Comparison of ENCODE assay signal across 22 cellular contexts in genomic region chr1:53561488-53562115, GRCh38.
A peak's percentile ranks its signal among the peaks of the same experiment; 100 is the strongest.
DNase-seq lines count a peak whose midpoint lies in the region; ATAC-seq and TF ChIP-seq lines count a peak whose summit lies in the region.
"Had no signal": no experiment of that assay in that cellular context is flagged by ENCODE, and none has a peak within 500 bp of the region (broad histone marks: within the 10 kb centered on the region; RNA-seq: fewer than 3 reads in every experiment).

No MANE protein-coding gene starts in this region.

- H3K9me3 ChIP-seq in CD8-positive, alpha-beta memory T cell (ENCODE audit: low read length) = no peaks in the 10 kb centered on the region
- H3K9me3 ChIP-seq: body of pancreas, psoas muscle, thyroid gland had no signal

- peaks cover 17% of the 10 kb centered on the region for H3K27me3 Mint-ChIP-seq in activated CD4-positive, alpha-beta T cell treated with anti-CD3 and anti-CD28 coated beads for 36 hours
- H3K27me3 Mint-ChIP-seq in CD8-positive, alpha-beta memory T cell = peaks cover 5 to 17% of the 10 kb centered on the region in 2 donors

- intact Hi-C loops in activated CD4-positive, alpha-beta T cell treated with anti-CD3 and anti-CD28 coated beads for 36 hours (cut with DNase I, micrococcal nuclease) = no loop called here
- intact Hi-C loops in sciatic nerve (cut with DNase I) = no loop called here

- no peak for TF ChIP-seq CTCF in GM13976 (IDR thresholded peaks at IDR 0.05; ENCODE audit: borderline replicate concordance, control extremely low read depth, extremely low read depth, insufficient read depth, missing control alignments)

- POLR2A ChIA-PET in activated CD4-positive, alpha-beta T cell treated with anti-CD3 and anti-CD28 coated beads for 36 hours (lab: Charles Lee) = no interaction called here
- POLR2A ChIA-PET in CD8-positive, alpha-beta memory T cell (lab: Charles Lee) = no interaction called here

- H3K27ac ChIP-seq in CD8-positive, alpha-beta memory T cell (ENCODE audit: low read depth, low read length) = no peak overlapping the region
- H3K27ac ChIP-seq: body of pancreas, psoas muscle, thyroid gland had no signal

- no peak overlapping the region for H3K4me3 ChIP-seq in CD8-positive, alpha-beta memory T cell (ENCODE audit: low read length)
- H3K4me3 ChIP-seq: body of pancreas, psoas muscle, thyroid gland had no signal

- no peak for ATAC-seq in activated CD4-positive, alpha-beta T cell treated with anti-CD3 and anti-CD28 coated beads for 36 hours
- no peak for ATAC-seq in sciatic nerve
- ATAC-seq: body of pancreas, psoas muscle had no signal

- peaks cover 18% of the 10 kb centered on the region for H3K4me1 Mint-ChIP-seq in activated CD4-positive, alpha-beta T cell treated with anti-CD3 and anti-CD28 coated beads for 36 hours
- peaks cover 13 to 15% (median 14%) of the 10 kb centered on the region in 3 donors for H3K4me1 Mint-ChIP-seq in CD8-positive, alpha-beta memory T cell

- peaks cover 6% of the 10 kb centered on the region for H3K4me1 ChIP-seq in CD8-positive, alpha-beta memory T cell (ENCODE audit: insufficient read depth, low read length)
- H3K4me1 ChIP-seq: body of pancreas, psoas muscle, thyroid gland had no signal

- peak; percentile 4 for DNase-seq in activated CD4-positive, alpha-beta T cell treated with anti-CD3 and anti-CD28 coated beads for 36 hours
- DNase-seq in activated CD4-positive, alpha-beta T cell treated with anti-CD3 and anti-CD28 coated beads, Interleukin-2, amount 50 U/mL, for 4 hours = no peak
- peak in 1 of 5 donors; percentile 40 for DNase-seq in CD8-positive, alpha-beta memory T cell
- peak; percentile 11 to 17 for DNase-seq in activated T-cell treated with anti-CD3 and anti-CD28 coated beads, Interleukin-2, amount 50 U/mL, for 48 hours
- DNase-seq in sciatic nerve (ENCODE audit: low spot score) (peak; percentile 34), AG20443 (ENCODE audit: low spot score) (no peak), GM13976 (ENCODE audit: low spot score) (no peak), KG1 (lab: John Stamatoyannopoulos, UW) (no peak)
- DNase-seq: ACHN; CD4-positive, alpha-beta memory T cell; cortex of kidney; DND-41; hypothalamus; Kasumi-1; mammary epithelial cell; NCI-H748 treated with DMSO at 0.1 percent for 48 hours; psoas muscle; RPMI8226; thyroid gland had no signal

- peak overlapping the region; percentile 33 for H3K27ac Mint-ChIP-seq in activated CD4-positive, alpha-beta T cell treated with anti-CD3 and anti-CD28 coated beads for 36 hours
- H3K27ac Mint-ChIP-seq in CD8-positive, alpha-beta memory T cell = peak overlapping the region in 2 of 8 donors; percentile 59 to 66
- H3K27ac Mint-ChIP-seq: activated naive CD4-positive, alpha-beta T cell treated with anti-CD3 and anti-CD28 coated beads, Interleukin-2, amount 50 U/mL, for 24 hours; CD4-positive, alpha-beta memory T cell; nephron had no signal

- in situ Hi-C loops in GM13976 (cut with MboI; ENCODE audit: low sequenced_read_pairs, unreplicated experiment) = no loop called here

- H3K36me3 ChIP-seq in CD8-positive, alpha-beta memory T cell (ENCODE audit: insufficient read depth, low read length) = no peaks in the 10 kb centered on the region
- H3K36me3 ChIP-seq: thyroid gland had no signal

- CTCF ChIA-PET in activated CD4-positive, alpha-beta T cell treated with anti-CD3 and anti-CD28 coated beads for 36 hours (lab: Charles Lee) = interaction anchor here (0.6 to 1.0 kb wide), 3 partner anchors 8 to 1642 kb away, joined by 3 read pairs; no protein-coding TSS in a partner anchor
- CTCF ChIA-PET in CD8-positive, alpha-beta memory T cell (lab: Charles Lee) = interaction anchor here (1.4 kb wide), 1 partner anchor 31 kb away, joined by 5 read pairs; no protein-coding TSS in a partner anchor

- H3K36me3 Mint-ChIP-seq in activated CD4-positive, alpha-beta T cell treated with anti-CD3 and anti-CD28 coated beads for 36 hours (ENCODE audit: low read depth) = no peaks in the 10 kb centered on the region
- peaks cover 0 to under 1% (median 0%) of the 10 kb centered on the region in 3 donors for H3K36me3 Mint-ChIP-seq in CD8-positive, alpha-beta memory T cell
- H3K36me3 Mint-ChIP-seq: activated naive CD4-positive, alpha-beta T cell treated with anti-CD3 and anti-CD28 coated beads, Interleukin-2, amount 50 U/mL, for 24 hours; CD4-positive, alpha-beta memory T cell had no signal

- no peaks in the 10 kb centered on the region for H3K9me3 Mint-ChIP-seq in activated CD4-positive, alpha-beta T cell treated with anti-CD3 and anti-CD28 coated beads for 36 hours (ENCODE audit: low read depth)
- no peaks in the 10 kb centered on the region for H3K9me3 Mint-ChIP-seq in CD8-positive, alpha-beta memory T cell
- H3K9me3 Mint-ChIP-seq: activated naive CD4-positive, alpha-beta T cell treated with anti-CD3 and anti-CD28 coated beads, Interleukin-2, amount 50 U/mL, for 24 hours had no signal

- H3K4me3 Mint-ChIP-seq in activated CD4-positive, alpha-beta T cell treated with anti-CD3 and anti-CD28 coated beads for 36 hours = no peak overlapping the region
- peak overlapping the region in 6 of 7 donors; percentile 34 to 89 (median 76) for H3K4me3 Mint-ChIP-seq in CD8-positive, alpha-beta memory T cell
- H3K4me3 Mint-ChIP-seq: activated naive CD4-positive, alpha-beta T cell treated with anti-CD3 and anti-CD28 coated beads, Interleukin-2, amount 50 U/mL, for 24 hours; nephron had no signal

- no peaks in the 10 kb centered on the region for H3K27me3 ChIP-seq in CD8-positive, alpha-beta memory T cell (ENCODE audit: insufficient read depth, low read length, poor library complexity, severe bottlenecking)
- H3K27me3 ChIP-seq: body of pancreas, thyroid gland had no signal

Comparison
In these comparisons a context has a peak if more than half of its experiments do, and no peak if none do; other contexts are left out.
1. DNase-seq: peak in activated CD4-positive, alpha-beta T cell treated with anti-CD3 and anti-CD28 coated beads for 36 hours (single experiment), activated T-cell treated with anti-CD3 and anti-CD28 coated beads, Interleukin-2, amount 50 U/mL, for 48 hours (2 of 2) and sciatic nerve (single experiment); none in activated CD4-positive, alpha-beta T cell treated with anti-CD3 and anti-CD28 coated beads, Interleukin-2, amount 50 U/mL, for 4 hours (0 of 2), AG20443 (single experiment), GM13976 (single experiment) and KG1 (single experiment).